Comparison of ENCODE assay signal across 20 cellular contexts in genomic region chr20:414161-414560, GRCh38. TPM values are rescaled to one million over a fixed set of nuclear protein-coding genes. Genes with fewer than 3 reads are reported as not detected.
DNase-seq lines count a peak whose midpoint lies in the region; ATAC-seq and TF ChIP-seq lines count a peak whose summit lies in the region.
"Had no signal": no experiment of that assay in that cellular context is flagged by ENCODE, and none has a peak within 500 bp of the region (broad histone marks: within the 10 kb centered on the region; RNA-seq: fewer than 3 reads in every experiment).

No MANE protein-coding gene starts in this region.

- peaks cover 3% of the 10 kb centered on the region for H3K9me3 Mint-ChIP-seq in activated naive CD4-positive, alpha-beta T cell treated with anti-CD3 and anti-CD28 coated beads, Interleukin-2, amount 10 ng/mL, durations not matched to agents 7 days and 5 days
- H3K9me3 Mint-ChIP-seq: CD4-positive, CD25-positive, alpha-beta regulatory T cell; CD8-positive, alpha-beta memory T cell had no signal

- H3K27me3 Mint-ChIP-seq in activated naive CD4-positive, alpha-beta T cell treated with anti-CD3 and anti-CD28 coated beads, Interleukin-2, amount 10 ng/mL, durations not matched to agents 7 days and 5 days = no peaks in the 10 kb centered on the region
- no peaks in the 10 kb centered on the region for H3K27me3 Mint-ChIP-seq in T-helper 17 cell
- H3K27me3 Mint-ChIP-seq: B cell; CD4-positive, CD25-positive, alpha-beta regulatory T cell had no signal

- POLR2A ChIA-PET in HEK293 (lab: Yijun Ruan, JAX) = no interaction called here

- peaks cover under 1% of the 10 kb centered on the region; the same call in 1 of the 2 replicates for H3K4me1 ChIP-seq in HEK293 (ENCODE audit: control insufficient read depth, insufficient read depth, low read length)

- H3K9me3 ChIP-seq in HEK293 (ENCODE audit: control insufficient read depth, insufficient read depth, low read depth, low read length) (no peaks in the 10 kb centered on the region), T-helper 17 cell (ENCODE audit: control insufficient read depth, low read length, poor library complexity, severe bottlenecking) (no peaks in the 10 kb centered on the region)

- TF ChIP-seq CTCF in HEK293 (tag by site-specific recombination; IDR thresholded peaks at IDR 0.05) = no peak

- ATAC-seq in T-helper 17 cell = no peak
- ATAC-seq in left lobe of liver = no peak
- ATAC-seq: GM12878 had no signal

- peaks cover 71% of the 10 kb centered on the region for H3K36me3 Mint-ChIP-seq in activated naive CD4-positive, alpha-beta T cell treated with anti-CD3 and anti-CD28 coated beads, Interleukin-2, amount 10 ng/mL, durations not matched to agents 7 days and 5 days
- H3K36me3 Mint-ChIP-seq in T-helper 17 cell (ENCODE audit: low read depth) = peaks cover 4% of the 10 kb centered on the region

- CTCF ChIA-PET in activated naive CD4-positive, alpha-beta T cell treated with anti-CD3 and anti-CD28 coated beads, Interleukin-2, amount 10 ng/mL, durations not matched to agents 7 days and 5 days (lab: Charles Lee) = no interaction called here
- CTCF ChIA-PET in HEK293 (lab: Yijun Ruan, JAX) = interaction anchor here (1.0 kb wide), 1 partner anchor 18 kb away, joined by 3 read pairs; no protein-coding TSS in a partner anchor

- H3K36me3 ChIP-seq in HEK293 (ENCODE audit: control insufficient read depth in 2 of 2, insufficient read depth in 1 of 2, low read length in 2 of 2) = peaks cover 23 to 54% of the 10 kb centered on the region in 2 experiments

- no peak for DNase-seq in activated naive CD4-positive, alpha-beta T cell treated with anti-CD3 and anti-CD28 coated beads, Interleukin-2, amount 10 ng/mL, durations not matched to agents 7 days and 5 days
- no peak for DNase-seq in activated naive CD4-positive, alpha-beta T cell treated with Interleukin-2 at 50 U/mL for 16 hours
- no peak for DNase-seq in T-helper 17 cell
- no peak for DNase-seq in left lobe of liver (ENCODE audit: low spot score)
- DNase-seq in C1 segment of cervical spinal cord (lab: John Stamatoyannopoulos, UW) = no peak
- DNase-seq: CD4-positive, CD25-positive, alpha-beta regulatory T cell; CD8-positive, alpha-beta memory T cell; COR-L47; DMS 273 treated with DMSO at 0.1 percent for 48 hours; DMS53; DND-41; EL; GOT3; H7; IMR-90 had no signal

- H3K27ac ChIP-seq in HEK293 (ENCODE audit: extremely low read depth, low read depth, low read length) = no peak overlapping the region
- H3K27ac ChIP-seq: BLaER1 treated with 17β-estradiol and CSF1 and Interleukin-3, amounts not matched to agents 10 nM and 100 nM; HL-60 had no signal

- no peak overlapping the region for H3K4me3 Mint-ChIP-seq in activated naive CD4-positive, alpha-beta T cell treated with anti-CD3 and anti-CD28 coated beads, Interleukin-2, amount 10 ng/mL, durations not matched to agents 7 days and 5 days
- H3K4me3 Mint-ChIP-seq in T-helper 17 cell = no peak overlapping the region
- H3K4me3 Mint-ChIP-seq: B cell; CD8-positive, alpha-beta memory T cell had no signal

- H3K4me3 ChIP-seq in HEK293 (ENCODE audit: low read depth, low read length) = no peak overlapping the region
- H3K4me3 ChIP-seq: BLaER1 treated with 17β-estradiol and CSF1 and Interleukin-3, amounts not matched to agents 10 nM and 100 nM; GM12878 had no signal

- H3K27ac Mint-ChIP-seq in activated naive CD4-positive, alpha-beta T cell treated with anti-CD3 and anti-CD28 coated beads, Interleukin-2, amount 10 ng/mL, durations not matched to agents 7 days and 5 days = peak overlapping the region; percentile 2
- peak overlapping the region; percentile 3 for H3K27ac Mint-ChIP-seq in T-helper 17 cell
- H3K27ac Mint-ChIP-seq: B cell had no signal

- H3K4me1 Mint-ChIP-seq in activated naive CD4-positive, alpha-beta T cell treated with anti-CD3 and anti-CD28 coated beads, Interleukin-2, amount 10 ng/mL, durations not matched to agents 7 days and 5 days = peaks cover 52% of the 10 kb centered on the region
- peaks cover 39% of the 10 kb centered on the region for H3K4me1 Mint-ChIP-seq in T-helper 17 cell

TF ChIP-seq in HEK293, 187 proteins besides CTCF, POLR2A, EP300 and RAD21:
- TF ChIP-seq ZNF585B (tag by site-specific recombination; IDR thresholded peaks at IDR 0.05) (no peak), GLIS1 (tag by site-specific recombination; IDR thresholded peaks at IDR 0.05) (0 out of 2 replicates have a peak, but pooled peaks have one; percentile 29)

RNA-seq across cellular contexts. Expression of gene RBCK1, which starts 6.1 kb away (rescaled TPM):
- total RNA-seq in T-helper 17 cell = 10 to 100 TPM; 62.1 to 72.7 TPM
- total RNA-seq in left lobe of liver = 73.9 TPM

RNA-seq across cellular contexts. Expression of gene TRIB3, which starts 33.6 kb away (rescaled TPM):
- 1 to 10 TPM; 1.8 to 3.3 TPM for total RNA-seq in T-helper 17 cell
- 18.3 TPM for total RNA-seq in left lobe of liver

RNA-seq across cellular contexts. Expression of gene TBC1D20, which starts 48.2 kb away (rescaled TPM):
- 10 to 100 TPM; 20.6 to 29.4 TPM for total RNA-seq in T-helper 17 cell
- total RNA-seq in left lobe of liver = 12.6 TPM
